Comparison of ENCODE assay signal across 2 cellular contexts in genomic region chr15:67089218-67090193, GRCh38.
A peak's percentile ranks its signal among the peaks of the same experiment; 100 is the strongest.
TF ChIP-seq lines count a peak whose summit lies in the region.

No MANE protein-coding gene starts in this region.

TF ChIP-seq in HCT116, 20 proteins besides CTCF, POLR2A, EP300 and RAD21 (continued from another document):
- TF ChIP-seq, protein P1, sequence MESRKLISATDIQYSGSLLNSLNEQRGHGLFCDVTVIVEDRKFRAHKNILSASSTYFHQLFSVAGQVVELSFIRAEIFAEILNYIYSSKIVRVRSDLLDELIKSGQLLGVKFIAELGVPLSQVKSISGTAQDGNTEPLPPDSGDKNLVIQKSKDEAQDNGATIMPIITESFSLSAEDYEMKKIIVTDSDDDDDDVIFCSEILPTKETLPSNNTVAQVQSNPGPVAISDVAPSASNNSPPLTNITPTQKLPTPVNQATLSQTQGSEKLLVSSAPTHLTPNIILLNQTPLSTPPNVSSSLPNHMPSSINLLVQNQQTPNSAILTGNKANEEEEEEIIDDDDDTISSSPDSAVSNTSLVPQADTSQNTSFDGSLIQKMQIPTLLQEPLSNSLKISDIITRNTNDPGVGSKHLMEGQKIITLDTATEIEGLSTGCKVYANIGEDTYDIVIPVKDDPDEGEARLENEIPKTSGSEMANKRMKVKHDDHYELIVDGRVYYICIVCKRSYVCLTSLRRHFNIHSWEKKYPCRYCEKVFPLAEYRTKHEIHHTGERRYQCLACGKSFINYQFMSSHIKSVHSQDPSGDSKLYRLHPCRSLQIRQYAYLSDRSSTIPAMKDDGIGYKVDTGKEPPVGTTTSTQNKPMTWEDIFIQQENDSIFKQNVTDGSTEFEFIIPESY (IDR thresholded peaks at IDR 0.05; ENCODE audit: extremely low read depth, insufficient replicate concordance, low read length): no peak
- TF ChIP-seq SRF (IDR thresholded peaks at IDR 0.05; ENCODE audit: low read depth) (no peak), ZNF274 (IDR thresholded peaks at IDR 0.05; ENCODE audit: low read depth, low read length) (no peak), SP1 (IDR thresholded peaks at IDR 0.05; ENCODE audit: low read depth) (no peak), TCF7L2 (IDR thresholded peaks at IDR 0.05; ENCODE audit: borderline replicate concordance, extremely low read depth, insufficient read depth, insufficient read length) (no peak), EZH2phosphoT487 (IDR thresholded peaks at IDR 0.05; ENCODE audit: borderline replicate concordance) (no peak), CEBPB (IDR thresholded peaks at IDR 0.05; ENCODE audit: low read depth) (no peak), JUND (IDR thresholded peaks at IDR 0.05) (no peak), REST (IDR thresholded peaks at IDR 0.05; ENCODE audit: low read depth) (no peak), SIN3A (IDR thresholded peaks at IDR 0.05; ENCODE audit: low read depth) (no peak), ATF3 (IDR thresholded peaks at IDR 0.05) (no peak)
- TF ChIP-seq, protein P2, sequence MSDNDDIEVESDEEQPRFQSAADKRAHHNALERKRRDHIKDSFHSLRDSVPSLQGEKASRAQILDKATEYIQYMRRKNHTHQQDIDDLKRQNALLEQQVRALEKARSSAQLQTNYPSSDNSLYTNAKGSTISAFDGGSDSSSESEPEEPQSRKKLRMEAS (IDR thresholded peaks at IDR 0.05): no peak

TF ChIP-seq in SK-N-SH, 30 proteins besides CTCF, POLR2A, EP300 and RAD21 (continued from another document):
- TF ChIP-seq, protein P3, sequence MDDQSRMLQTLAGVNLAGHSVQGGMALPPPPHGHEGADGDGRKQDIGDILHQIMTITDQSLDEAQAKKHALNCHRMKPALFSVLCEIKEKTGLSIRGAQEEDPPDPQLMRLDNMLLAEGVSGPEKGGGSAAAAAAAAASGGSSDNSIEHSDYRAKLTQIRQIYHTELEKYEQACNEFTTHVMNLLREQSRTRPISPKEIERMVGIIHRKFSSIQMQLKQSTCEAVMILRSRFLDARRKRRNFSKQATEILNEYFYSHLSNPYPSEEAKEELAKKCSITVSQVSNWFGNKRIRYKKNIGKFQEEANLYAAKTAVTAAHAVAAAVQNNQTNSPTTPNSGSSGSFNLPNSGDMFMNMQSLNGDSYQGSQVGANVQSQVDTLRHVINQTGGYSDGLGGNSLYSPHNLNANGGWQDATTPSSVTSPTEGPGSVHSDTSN (IDR thresholded peaks at IDR 0.05): peak; percentile 69; the same call in 1 of the 2 replicates
- TF ChIP-seq, protein P4, sequence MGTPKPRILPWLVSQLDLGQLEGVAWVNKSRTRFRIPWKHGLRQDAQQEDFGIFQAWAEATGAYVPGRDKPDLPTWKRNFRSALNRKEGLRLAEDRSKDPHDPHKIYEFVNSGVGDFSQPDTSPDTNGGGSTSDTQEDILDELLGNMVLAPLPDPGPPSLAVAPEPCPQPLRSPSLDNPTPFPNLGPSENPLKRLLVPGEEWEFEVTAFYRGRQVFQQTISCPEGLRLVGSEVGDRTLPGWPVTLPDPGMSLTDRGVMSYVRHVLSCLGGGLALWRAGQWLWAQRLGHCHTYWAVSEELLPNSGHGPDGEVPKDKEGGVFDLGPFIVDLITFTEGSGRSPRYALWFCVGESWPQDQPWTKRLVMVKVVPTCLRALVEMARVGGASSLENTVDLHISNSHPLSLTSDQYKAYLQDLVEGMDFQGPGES (IDR thresholded peaks at IDR 0.05; ENCODE audit: low read depth, low read length): no peak
- TF ChIP-seq RFX5 (IDR thresholded peaks at IDR 0.05; ENCODE audit: low read length): no peak
- TF ChIP-seq TCF12 (IDR thresholded peaks at IDR 0.05): peak; percentile 67
- TF ChIP-seq FOSL2 (IDR thresholded peaks at IDR 0.05; ENCODE audit: borderline replicate concordance, low read depth): peak; percentile 69; the same call in 1 of the 2 replicates
- TF ChIP-seq TEAD4 (IDR thresholded peaks at IDR 0.05; ENCODE audit: borderline replicate concordance, insufficient read depth): no peak
- TF ChIP-seq EZH2phosphoT487 (IDR thresholded peaks at IDR 0.05; ENCODE audit: borderline replicate concordance, low read depth): no peak
- TF ChIP-seq SMC3 (IDR thresholded peaks at IDR 0.05; ENCODE audit: low read depth, low read length): no peak
- TF ChIP-seq POLR2AphosphoS5 (IDR thresholded peaks at IDR 0.05; ENCODE audit: low read depth, low read length): no peak
- no peak for TF ChIP-seq RCOR1 (IDR thresholded peaks at IDR 0.05; ENCODE audit: low read length)
- TF ChIP-seq NRF1 (IDR thresholded peaks at IDR 0.05; ENCODE audit: low read depth, low read length): no peak
- TF ChIP-seq, protein P2 (IDR thresholded peaks at IDR 0.05; ENCODE audit: low read depth): peak; percentile 81
- TF ChIP-seq JUND (IDR thresholded peaks at IDR 0.05): peak; percentile 52
- no peak for TF ChIP-seq FOXJ3 (CRISPR knock-in tag; IDR thresholded peaks at IDR 0.05)
